ENCODE assay signal across 16 cellular contexts in the genomic region with DNA sequence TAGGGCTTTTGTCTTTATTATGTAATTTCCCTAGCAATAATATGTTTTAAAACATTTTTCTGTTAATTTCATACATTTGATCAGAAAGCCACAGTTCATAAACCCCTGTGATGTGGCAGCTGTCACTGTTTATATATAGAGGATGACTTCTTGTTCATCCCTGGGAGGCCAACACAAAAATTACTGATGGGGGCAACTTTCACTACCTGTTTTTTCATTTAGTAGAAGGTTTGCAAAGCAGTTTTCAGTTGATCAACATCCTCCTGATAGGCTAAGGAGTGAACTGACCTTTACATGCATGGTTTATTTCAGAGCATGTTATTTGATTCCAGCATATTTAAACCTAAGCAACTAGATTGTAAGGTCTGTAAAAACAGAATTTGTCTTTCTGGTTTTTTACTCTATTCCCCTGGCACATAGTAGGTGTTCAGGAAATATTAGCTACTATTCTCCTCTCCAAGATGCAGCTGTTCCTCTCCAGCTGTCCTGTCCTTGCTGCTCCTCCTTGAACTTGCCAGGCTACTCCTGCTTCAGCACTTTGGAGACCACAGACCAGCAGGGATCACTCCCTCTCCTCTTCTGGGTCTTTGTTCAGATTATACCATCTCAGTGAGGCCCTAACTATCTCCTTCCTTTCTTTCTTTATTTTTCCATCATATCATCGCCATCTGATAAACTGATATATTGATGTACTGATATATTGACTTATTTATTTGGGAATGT. TPM values are rescaled to one million over a fixed set of nuclear protein-coding genes. Genes with fewer than 3 reads are reported as not detected.
DNase-seq lines count a peak whose midpoint lies in the region; ATAC-seq and FAIRE-seq lines count a peak whose summit lies in the region.
"Had no signal": no experiment of that assay in that cellular context is flagged by ENCODE, and none has a peak within 500 bp of the region (broad histone marks: within the 10 kb centered on the region; RNA-seq: fewer than 3 reads in every experiment).

No MANE protein-coding gene starts in this region.

- H3K4me3 ChIP-seq in BLaER1 = no peak overlapping the region; the same call in 1 of the 2 replicates
- H3K4me3 ChIP-seq in MG63 = no peak overlapping the region
- H3K4me3 ChIP-seq: HAP-1 had no signal

- peak overlapping the region; percentile 17; the same call in 1 of the 2 replicates for H3K9ac ChIP-seq in BLaER1
- H3K9ac ChIP-seq: KMS-11 had no signal

- peak overlapping the region; percentile 73 for H3K4me2 ChIP-seq in BLaER1
- H3K4me2 ChIP-seq: KMS-11 had no signal

- peak; percentile 23 for DNase-seq in NCI-H69 (lab: John Stamatoyannopoulos, UW)
- no peak for DNase-seq in stimulated activated CD8-positive, alpha-beta memory T cell treated with anti-CD3 and anti-CD28 coated beads, Interleukin-4, amount 100 ng/mL, for 48 hours
- no peak for DNase-seq in MG63
- no peak for DNase-seq in NCI-H2227 (lab: John Stamatoyannopoulos, UW; ENCODE audit: unreplicated experiment)
- DNase-seq in HTR-8/SVneo (ENCODE audit: insufficient read length, low spot score) = no peak
- DNase-seq: GF-D8; naive thymus-derived CD8-positive, alpha-beta T cell; NCI-H510A treated with DMSO at 0.1 percent for 48 hours; stimulated activated CD4-positive, alpha-beta T cell treated with anti-CD3 and anti-CD28 coated beads, Interleukin-12 subunit alpha, Interleukin-12 subunit beta, amount 100 ng/mL, for 4 hours had no signal

- H3K4me1 ChIP-seq in BLaER1 = peaks cover 74% of the 10 kb centered on the region
- H3K4me1 ChIP-seq: HAP-1 had no signal

- no peaks in the 10 kb centered on the region for H4K20me1 ChIP-seq in BLaER1

- H3K9me3 ChIP-seq in BLaER1 (peaks cover 17% of the 10 kb centered on the region), MG63 (no peaks in the 10 kb centered on the region)
- H3K9me3 ChIP-seq: HAP-1 had no signal

- H3K36me3 ChIP-seq in BLaER1 (no peaks in the 10 kb centered on the region), MG63 (no peaks in the 10 kb centered on the region)
- H3K36me3 ChIP-seq: HAP-1 had no signal

- H3K27me3 ChIP-seq in BLaER1 (no peaks in the 10 kb centered on the region), MG63 (no peaks in the 10 kb centered on the region)

- ATAC-seq in GM19463 (IDR thresholded peaks at IDR 0.05; ENCODE audit: unreplicated experiment) = peak; percentile 80
- ATAC-seq in HG02938 (IDR thresholded peaks at IDR 0.05; ENCODE audit: unreplicated experiment) = peak; percentile 93
- ATAC-seq: stimulated activated effector memory CD8-positive, alpha-beta T cell treated with anti-CD3 and anti-CD28 coated beads, Interleukin-12 subunit alpha, Interleukin-12 subunit beta, amount 100 ng/mL, for 72 hours had no signal

- FAIRE-seq in HTR-8/SVneo (lab: Jason Lieb, UNC) = no peak

- H3K27ac ChIP-seq in BLaER1 = peak overlapping the region; percentile 68
- H3K27ac ChIP-seq: KMS-11 had no signal

RNA-seq across cellular contexts. Expression of gene ROR1, which starts 54.7 kb away (rescaled TPM):
- total RNA-seq in MG63 (2014; rRNA removed; shearing (Covaris generic); ENCODE audit: low replicate concordance) = 1.4 and 2.3 TPM in 2 replicates
- total RNA-seq: activated CD8-positive, alpha-beta memory T cell treated with anti-CD3 and anti-CD28 coated beads for 36 hours had no signal
